In the genomic region with DNA sequence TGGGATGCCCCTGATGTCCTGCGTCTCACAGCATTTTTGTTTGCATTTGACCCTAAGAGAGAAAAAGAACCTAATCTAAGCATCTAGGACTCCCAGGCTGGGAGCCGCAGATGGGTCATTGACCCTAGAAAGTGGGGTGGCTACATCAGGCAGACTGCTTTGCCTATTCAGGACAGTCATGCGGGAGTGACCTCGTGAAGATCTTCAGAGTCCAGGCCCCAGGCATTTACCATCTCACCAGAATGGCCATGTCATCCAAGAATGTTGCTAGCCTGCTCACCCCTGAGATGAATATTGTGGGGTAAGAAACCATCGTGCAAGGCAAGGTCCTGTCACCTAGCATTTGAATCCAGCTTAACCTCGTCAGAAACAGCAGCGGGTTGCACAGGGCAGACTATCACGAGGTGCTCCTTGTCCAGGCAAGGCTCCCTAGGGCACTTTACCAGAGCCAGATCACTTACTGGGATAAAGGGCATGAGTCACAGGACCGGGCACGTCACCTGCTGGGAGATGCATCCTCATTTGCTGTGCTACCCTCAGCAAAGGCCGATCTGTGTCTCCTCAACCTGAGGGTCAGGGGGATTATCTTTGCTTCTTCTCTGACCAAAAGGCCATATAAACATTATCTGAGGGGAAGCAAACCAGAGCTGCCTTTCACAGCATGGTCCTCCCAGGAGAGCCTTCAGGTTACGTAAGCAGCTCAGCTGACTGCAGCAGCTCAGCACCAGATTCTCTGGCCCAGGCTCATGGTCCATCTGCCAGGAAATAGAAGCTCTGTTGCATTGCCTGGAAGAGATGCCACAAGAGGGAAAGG, we compare ENCODE assay signal across 9 cellular contexts.
DNase-seq lines count a peak whose midpoint lies in the region; ATAC-seq, FAIRE-seq and TF ChIP-seq lines count a peak whose summit lies in the region.
"Had no signal": no experiment of that assay in that cellular context is flagged by ENCODE, and none has a peak within 500 bp of the region (broad histone marks: within the 10 kb centered on the region; RNA-seq: fewer than 3 reads in every experiment).

No MANE protein-coding gene starts in this region.

- no peak overlapping the region for H3K4me3 ChIP-seq in AG10803 (ENCODE audit: low read length)
- H3K4me3 ChIP-seq in fibroblast of the aortic adventitia (ENCODE audit: low read depth, low read length): no peak overlapping the region
- H3K4me3 ChIP-seq in pancreas: no peak overlapping the region

- WGBS in pancreas, 2 donors: 81 to 84% methylated on average over 12 of the region's 12 CpGs

- no peaks in the 10 kb centered on the region for H3K36me3 ChIP-seq in pancreas

- ATAC-seq in pancreas: peak; percentile 45 to 81 (median 60)
- no peak for ATAC-seq in GM21515 (IDR thresholded peaks at IDR 0.05; ENCODE audit: unreplicated experiment)
- ATAC-seq in activated T-cell treated with anti-CD3 and anti-CD28 coated beads, Interleukin-2, amount 50 U/mL, for 4 hours: no peak

- H3K36me3 Mint-ChIP-seq in activated T-cell treated with anti-CD3 and anti-CD28 coated beads, Interleukin-2, amount 50 U/mL, for 4 hours (ENCODE audit: insufficient read depth): no peaks in the 10 kb centered on the region

- no peaks in the 10 kb centered on the region for H3K9me3 Mint-ChIP-seq in activated T-cell treated with anti-CD3 and anti-CD28 coated beads, Interleukin-2, amount 50 U/mL, for 4 hours

- H3K27me3 ChIP-seq in pancreas: no peaks in the 10 kb centered on the region

- DNase-seq in AG10803 (ENCODE audit: low read depth): peak; percentile 86
- DNase-seq in NCI-H69 (lab: John Stamatoyannopoulos, UW): peak; percentile 18
- DNase-seq in fibroblast of the aortic adventitia (ENCODE audit: low read depth): peak; percentile 98
- peak in 1 of 6 donors; percentile 16 for DNase-seq in pancreas
- DNase-seq in NCI-H2107 treated with DMSO at 0.1 percent for 48 hours (lab: John Stamatoyannopoulos, UW; ENCODE audit: unreplicated experiment): no peak
- DNase-seq in activated T-cell treated with anti-CD3 and anti-CD28 coated beads, Interleukin-2, amount 50 U/mL, for 4 hours: no peak
- no peak for DNase-seq in stimulated activated naive CD4-positive, alpha-beta T cell treated with Interleukin-2 at 50 U/mL for 16 hours (lab: John Stamatoyannopoulos, UW)
- DNase-seq: activated naive CD4-positive, alpha-beta T cell treated with anti-CD3 and anti-CD28 coated beads, Interleukin-2, amount 50 U/mL, for 16 hours had no signal

- no peaks in the 10 kb centered on the region for H3K4me1 Mint-ChIP-seq in activated T-cell treated with anti-CD3 and anti-CD28 coated beads, Interleukin-2, amount 50 U/mL, for 4 hours (ENCODE audit: low read depth)

- TF ChIP-seq CTCF in AG10803 (conservative IDR thresholded peaks at IDR 0.05; ENCODE audit: low read length) (no peak; the same call in 1 of the 2 replicates), fibroblast of the aortic adventitia (IDR thresholded peaks at IDR 0.05; ENCODE audit: insufficient read depth, low read length) (peak; percentile 33), pancreas (IDR thresholded peaks at IDR 0.05) (no peak)

- H3K27ac ChIP-seq in pancreas: no peak overlapping the region

- intact Hi-C loops in pancreas (cut with DNase I): no loop called here

- no peaks in the 10 kb centered on the region for H3K4me1 ChIP-seq in pancreas

- H3K9me3 ChIP-seq in pancreas: no peaks in the 10 kb centered on the region

- FAIRE-seq in pancreas (lab: Jason Lieb, UNC): peak; percentile 39

- no peak overlapping the region for H3K4me3 Mint-ChIP-seq in activated T-cell treated with anti-CD3 and anti-CD28 coated beads, Interleukin-2, amount 50 U/mL, for 4 hours

- H3K27me3 Mint-ChIP-seq in activated T-cell treated with anti-CD3 and anti-CD28 coated beads, Interleukin-2, amount 50 U/mL, for 4 hours (ENCODE audit: low read depth): peaks cover 4% of the 10 kb centered on the region

Comparison
In these comparisons a context has a peak if more than half of its experiments do, and no peak if none do; other contexts are left out.
1. DNase-seq: peak in AG10803 (single experiment), NCI-H69 (single experiment) and fibroblast of the aortic adventitia (single experiment); none in NCI-H2107 treated with DMSO at 0.1 percent for 48 hours (single experiment), activated T-cell treated with anti-CD3 and anti-CD28 coated beads, Interleukin-2, amount 50 U/mL, for 4 hours (single experiment) and stimulated activated naive CD4-positive, alpha-beta T cell treated with Interleukin-2 at 50 U/mL for 16 hours (single experiment).
2. ATAC-seq: peak in pancreas (4 of 4); none in GM21515 (single experiment) and activated T-cell treated with anti-CD3 and anti-CD28 coated beads, Interleukin-2, amount 50 U/mL, for 4 hours (0 of 2).